In genomic region chr6:38701551-38701950, GRCh38 we compare ENCODE assay signal across 10 cellular contexts. TPM values are rescaled to one million over a fixed set of nuclear protein-coding genes. Genes with fewer than 3 reads are reported as not detected.
DNase-seq lines count a peak whose midpoint lies in the region; ATAC-seq and TF ChIP-seq lines count a peak whose summit lies in the region.
"Had no signal": no experiment of that assay in that cellular context is flagged by ENCODE, and none has a peak within 500 bp of the region (broad histone marks: within the 10 kb centered on the region; RNA-seq: fewer than 3 reads in every experiment).

No MANE protein-coding gene starts in this region.

- peaks cover 7% of the 10 kb centered on the region for H3K27me3 Mint-ChIP-seq in activated T-cell treated with anti-CD3 and anti-CD28 coated beads, Interleukin-2, amount 50 U/mL, for 24 hours
- peaks cover 1 to 11% of the 10 kb centered on the region in 2 donors for H3K27me3 Mint-ChIP-seq in effector memory CD8-positive, alpha-beta T cell
- no peaks in the 10 kb centered on the region for H3K27me3 Mint-ChIP-seq in progenitor cell of endocrine pancreas

- no peak overlapping the region for H2AFZ ChIP-seq in PC-3 (ENCODE audit: low read length)

- BruUV-seq in PC-3 (replicated peaks; lab: Mats Ljungman, UMichigan) = no TSS peak

- H3K36me3 Mint-ChIP-seq in activated T-cell treated with anti-CD3 and anti-CD28 coated beads, Interleukin-2, amount 50 U/mL, for 24 hours (ENCODE audit: low read depth) = peaks cover 53% of the 10 kb centered on the region
- peaks cover 17% of the 10 kb centered on the region for H3K36me3 Mint-ChIP-seq in effector memory CD8-positive, alpha-beta T cell (ENCODE audit: insufficient read depth)
- H3K36me3 Mint-ChIP-seq in progenitor cell of endocrine pancreas (ENCODE audit: insufficient read depth) = peaks cover 27% of the 10 kb centered on the region

- H3K4me3 ChIP-seq in PC-3 (ENCODE audit: low read length) = peak overlapping the region; percentile 89

- H3K9me2 ChIP-seq in PC-3 (replicated peaks; ENCODE audit: low read length) = no peaks in the 10 kb centered on the region

- H3K4me3 Mint-ChIP-seq in activated T-cell treated with anti-CD3 and anti-CD28 coated beads, Interleukin-2, amount 50 U/mL, for 24 hours = peak overlapping the region; percentile 86
- peak overlapping the region; percentile 86 to 93 for H3K4me3 Mint-ChIP-seq in effector memory CD8-positive, alpha-beta T cell
- peak overlapping the region; percentile 85 for H3K4me3 Mint-ChIP-seq in progenitor cell of endocrine pancreas (ENCODE audit: low read depth)

- H3K4me1 ChIP-seq in PC-3 (ENCODE audit: insufficient read depth, low read length) = no peaks in the 10 kb centered on the region; the same call in 1 of the 2 replicates

- peak overlapping the region; percentile 92 for H3K27ac Mint-ChIP-seq in activated T-cell treated with anti-CD3 and anti-CD28 coated beads, Interleukin-2, amount 50 U/mL, for 24 hours
- peak overlapping the region; percentile 92 to 95 for H3K27ac Mint-ChIP-seq in effector memory CD8-positive, alpha-beta T cell
- H3K27ac Mint-ChIP-seq in progenitor cell of endocrine pancreas = no peak overlapping the region

- intact Hi-C loops in PC-3 (cut with micrococcal nuclease) (no loop called here), left ventricle myocardium superior (cut with micrococcal nuclease) (no loop called here)

- TF ChIP-seq CTCF in PC-3 (conservative IDR thresholded peaks at IDR 0.05; ENCODE audit: low read depth, low read length) = no peak
- TF ChIP-seq CTCF in progenitor cell of endocrine pancreas (IDR thresholded peaks at IDR 0.05; ENCODE audit: unreplicated experiment) = no peak

- H3F3A ChIP-seq in PC-3 (ENCODE audit: low read length, unreplicated experiment) = no peaks in the 10 kb centered on the region

- H3K27ac ChIP-seq in PC-3 (ENCODE audit: low read length) = no peak overlapping the region

- peaks cover 51% of the 10 kb centered on the region for H3K4me1 Mint-ChIP-seq in activated T-cell treated with anti-CD3 and anti-CD28 coated beads, Interleukin-2, amount 50 U/mL, for 24 hours (ENCODE audit: low read depth)
- H3K4me1 Mint-ChIP-seq in effector memory CD8-positive, alpha-beta T cell (ENCODE audit: low read depth in 2 of 2) = peaks cover 29 to 48% of the 10 kb centered on the region in 2 donors
- H3K4me1 Mint-ChIP-seq in progenitor cell of endocrine pancreas (ENCODE audit: low read depth) = peaks cover 8% of the 10 kb centered on the region

- CTCF ChIA-PET in PC-3 (lab: Charles Lee) = no interaction called here

- H3K9ac ChIP-seq in PC-3 (ENCODE audit: low read length) = no peak overlapping the region

- H3K36me3 ChIP-seq in PC-3 (ENCODE audit: low read depth, low read length) = peaks cover 21% of the 10 kb centered on the region

- no peaks in the 10 kb centered on the region for H3K9me3 ChIP-seq in PC-3 (ENCODE audit: low read length)

- H3K27me3 ChIP-seq in PC-3 (ENCODE audit: low read length) = no peaks in the 10 kb centered on the region

- peaks cover 7% of the 10 kb centered on the region for H3K9me3 Mint-ChIP-seq in activated T-cell treated with anti-CD3 and anti-CD28 coated beads, Interleukin-2, amount 50 U/mL, for 24 hours
- H3K9me3 Mint-ChIP-seq in effector memory CD8-positive, alpha-beta T cell = peaks cover 5 to 9% of the 10 kb centered on the region in 2 donors
- peaks cover 11% of the 10 kb centered on the region for H3K9me3 Mint-ChIP-seq in progenitor cell of endocrine pancreas (ENCODE audit: low read depth)

- H4K20me1 ChIP-seq in PC-3 (ENCODE audit: low read length) = peaks cover 5% of the 10 kb centered on the region; the same call in 1 of the 2 replicates

- ATAC-seq in PC-3 = no peak
- no peak for ATAC-seq in effector memory CD8-positive, alpha-beta T cell (replicated peaks)
- ATAC-seq in HG02870 (IDR thresholded peaks at IDR 0.05; ENCODE audit: unreplicated experiment) = no peak
- ATAC-seq in left ventricle myocardium superior = no peak

- no peak for DNase-seq in activated T-cell treated with anti-CD3 and anti-CD28 coated beads, Interleukin-2, amount 50 U/mL, for 24 hours
- no peak for DNase-seq in activated T-cell treated with anti-CD3 and anti-CD28 coated beads, Interleukin-2, amount 50 U/mL, for 1 hour
- DNase-seq in PC-3 = no peak
- DNase-seq in effector memory CD8-positive, alpha-beta T cell = no peak
- DNase-seq in progenitor cell of endocrine pancreas (ENCODE audit: low spot score, unreplicated experiment) = no peak
- no peak for DNase-seq in left ventricle myocardium superior
- DNase-seq in GF-D8 (lab: John Stamatoyannopoulos, UW) = no peak
- DNase-seq: NCI-H1436 treated with DMSO at 0.1 percent for 48 hours had no signal

- POLR2A ChIA-PET in PC-3 (lab: Charles Lee; ENCODE audit: unreplicated experiment) = no interaction called here

- H3K4me2 ChIP-seq in PC-3 (ENCODE audit: low read length) = peak overlapping the region; percentile 90

- H3K79me2 ChIP-seq in PC-3 (ENCODE audit: low read length) = peaks cover 60% of the 10 kb centered on the region

RNA-seq across cellular contexts. Expression of gene GLO1, which starts 1.4 kb away (rescaled TPM):
- total RNA-seq in PC-3 (2014; rRNA removed) (194 and 233 TPM in 2 replicates), progenitor cell of endocrine pancreas (97.9 and 101 TPM in 2 replicates), left ventricle myocardium superior (92.9 TPM)

RNA-seq across cellular contexts. Expression of gene DNAH8, which starts 13.6 kb away (rescaled TPM):
- total RNA-seq in PC-3 (2014; rRNA removed) (0.06 and 0.15 TPM in 2 replicates), progenitor cell of endocrine pancreas (0.12 and 0.13 TPM in 2 replicates), left ventricle myocardium superior (not detected)
- total RNA-seq: omental fat pad had no signal
